ENCODE assay signal across 1 cellular context in the genomic region with DNA sequence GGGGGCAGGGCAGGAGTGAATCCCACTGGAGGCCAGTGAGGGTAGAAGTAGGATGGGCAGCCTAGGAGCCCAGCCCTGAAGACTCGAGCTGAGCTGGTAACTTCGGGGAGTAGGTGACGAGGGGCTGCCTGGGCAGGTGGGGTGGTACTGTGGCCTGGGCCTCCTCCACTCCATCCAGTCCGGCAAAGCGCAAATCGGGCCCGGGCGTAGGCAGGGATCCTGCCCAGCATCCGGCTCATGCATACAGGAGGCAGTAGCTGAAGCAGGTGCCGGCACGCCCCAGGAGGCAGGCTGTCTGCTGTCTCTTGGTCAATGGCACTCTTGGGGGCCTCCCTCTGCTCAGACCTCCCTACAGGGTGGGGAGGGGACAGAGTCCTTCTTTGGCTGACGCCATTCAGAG.
TF ChIP-seq lines count a peak whose summit lies in the region.

No MANE protein-coding gene starts in this region.

TF ChIP-seq in IMR-90, 13 proteins besides CTCF, POLR2A, EP300 and RAD21:
- TF ChIP-seq BHLHE40 (IDR thresholded peaks at IDR 0.05; ENCODE audit: low read depth, low read length) (no peak), MAZ (IDR thresholded peaks at IDR 0.05; ENCODE audit: borderline replicate concordance, low read depth, low read length) (no peak), CEBPB (IDR thresholded peaks at IDR 0.05; ENCODE audit: low read depth, low read length) (no peak), RCOR1 (IDR thresholded peaks at IDR 0.05; ENCODE audit: insufficient replicate concordance, low read length) (no peak), FOS (IDR thresholded peaks at IDR 0.05; ENCODE audit: low read depth, low read length) (no peak), SMC3 (IDR thresholded peaks at IDR 0.05; ENCODE audit: low read depth, low read length) (no peak), MAFK (IDR thresholded peaks at IDR 0.05; ENCODE audit: low read depth, low read length) (no peak), MXI1 (IDR thresholded peaks at IDR 0.05; ENCODE audit: borderline replicate concordance, low read depth, low read length) (no peak), NFE2L2 (IDR thresholded peaks at IDR 0.05; ENCODE audit: low read depth, low read length) (no peak), ELK1 (IDR thresholded peaks at IDR 0.05; ENCODE audit: borderline replicate concordance, low read depth, low read length) (no peak), RFX5 (IDR thresholded peaks at IDR 0.05; ENCODE audit: low read depth, low read length) (no peak), CHD1 (IDR thresholded peaks at IDR 0.05; ENCODE audit: low read depth, low read length) (no peak)
- TF ChIP-seq, protein P1, sequence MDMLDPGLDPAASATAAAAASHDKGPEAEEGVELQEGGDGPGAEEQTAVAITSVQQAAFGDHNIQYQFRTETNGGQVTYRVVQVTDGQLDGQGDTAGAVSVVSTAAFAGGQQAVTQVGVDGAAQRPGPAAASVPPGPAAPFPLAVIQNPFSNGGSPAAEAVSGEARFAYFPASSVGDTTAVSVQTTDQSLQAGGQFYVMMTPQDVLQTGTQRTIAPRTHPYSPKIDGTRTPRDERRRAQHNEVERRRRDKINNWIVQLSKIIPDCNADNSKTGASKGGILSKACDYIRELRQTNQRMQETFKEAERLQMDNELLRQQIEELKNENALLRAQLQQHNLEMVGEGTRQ (IDR thresholded peaks at IDR 0.05; ENCODE audit: low read depth, low read length), result no peak
